ENCODE assay signal across 11 cellular contexts in genomic region chr1:177274687-177275211, GRCh38.
DNase-seq lines count a peak whose midpoint lies in the region; ATAC-seq and TF ChIP-seq lines count a peak whose summit lies in the region.
"Had no signal": no experiment of that assay in that cellular context is flagged by ENCODE, and none has a peak within 500 bp of the region (broad histone marks: within the 10 kb centered on the region; RNA-seq: fewer than 3 reads in every experiment).

No MANE protein-coding gene starts in this region.

- H3K9me3 Mint-ChIP-seq in nephron: no peaks in the 10 kb centered on the region

- H3K4me3 ChIP-seq in right atrium auricular region (no peak overlapping the region), coronary artery (peak overlapping the region; percentile 28), aorta (ENCODE audit: low read length in 2 of 2) (no peak overlapping the region)
- H3K4me3 ChIP-seq: tibial nerve had no signal

- TF ChIP-seq CTCF in right atrium auricular region (IDR thresholded peaks at IDR 0.05) (no peak), coronary artery (IDR thresholded peaks at IDR 0.05) (no peak), nephron (IDR thresholded peaks at IDR 0.05; ENCODE audit: unreplicated experiment in 3 of 3) (no peak)

- H3K4me1 ChIP-seq in right atrium auricular region (peaks cover 0 to 19% of the 10 kb centered on the region in 2 donors), aorta (ENCODE audit: control insufficient read depth in 1 of 2, insufficient read depth in 2 of 2, low read length in 2 of 2) (no peaks in the 10 kb centered on the region)

- H3K9me3 ChIP-seq in right atrium auricular region (no peaks in the 10 kb centered on the region), aorta (ENCODE audit: control insufficient read depth, low read length) (no peaks in the 10 kb centered on the region)
- H3K9me3 ChIP-seq: tibial nerve had no signal

- peak overlapping the region in 1 of 2 donors; percentile 46 for H3K27ac ChIP-seq in right atrium auricular region
- peak overlapping the region in 1 of 2 donors; percentile 66 for H3K27ac ChIP-seq in coronary artery
- peak overlapping the region in 1 of 2 donors; percentile 56 for H3K27ac ChIP-seq in aorta (ENCODE audit: low read depth in 1 of 2, low read length in 2 of 2)
- H3K27ac ChIP-seq: tibial nerve had no signal

- peaks cover 24% of the 10 kb centered on the region for H3K27me3 Mint-ChIP-seq in nephron (ENCODE audit: low read depth)
- H3K27me3 Mint-ChIP-seq: activated naive CD4-positive, alpha-beta T cell treated with anti-CD3 and anti-CD28 coated beads, Interleukin-2, amount 50 U/mL, for 24 hours had no signal

- H3K4me1 Mint-ChIP-seq in nephron: peaks cover 39% of the 10 kb centered on the region
- H3K4me1 Mint-ChIP-seq: activated naive CD4-positive, alpha-beta T cell treated with anti-CD3 and anti-CD28 coated beads, Interleukin-2, amount 50 U/mL, for 24 hours had no signal

- intact Hi-C loops in Right ventricle myocardium superior (cut with DNase I) (no loop called here), aorta (cut with DNase I) (loop anchor here in 1 of 2 donors (5.0 kb wide), 1 partner anchor 617 kb away; no protein-coding TSS in a partner anchor)

- H3K4me3 Mint-ChIP-seq in nephron: peak overlapping the region in 2 of 3 experiments; percentile 16 to 29
- H3K4me3 Mint-ChIP-seq: activated naive CD4-positive, alpha-beta T cell treated with anti-CD3 and anti-CD28 coated beads, Interleukin-2, amount 50 U/mL, for 24 hours had no signal

- H3K27ac Mint-ChIP-seq in nephron: peak overlapping the region; percentile 48 to 81 (median 71)
- H3K27ac Mint-ChIP-seq: activated naive CD4-positive, alpha-beta T cell treated with anti-CD3 and anti-CD28 coated beads, Interleukin-2, amount 50 U/mL, for 24 hours had no signal

- H3K27me3 ChIP-seq in right atrium auricular region (no peaks in the 10 kb centered on the region), aorta (ENCODE audit: control insufficient read depth in 1 of 2, insufficient read depth in 2 of 2, low read length in 1 of 2) (no peaks in the 10 kb centered on the region)
- H3K27me3 ChIP-seq: tibial nerve had no signal

- ATAC-seq in Right ventricle myocardium superior (ENCODE audit: poor library complexity) (peak; percentile 92), aorta (ENCODE audit: low FRiP score) (peak; percentile 64), GM21786 (IDR thresholded peaks at IDR 0.05; ENCODE audit: unreplicated experiment) (no peak)

- H3K36me3 ChIP-seq in right atrium auricular region: no peaks in the 10 kb centered on the region
- no peaks in the 10 kb centered on the region for H3K36me3 ChIP-seq in aorta (ENCODE audit: control insufficient read depth in 1 of 2, insufficient read depth in 2 of 2, low read length in 1 of 2)
- H3K36me3 ChIP-seq: tibial nerve had no signal

- H3K36me3 Mint-ChIP-seq in nephron (ENCODE audit: low read depth): no peaks in the 10 kb centered on the region
- H3K36me3 Mint-ChIP-seq: activated naive CD4-positive, alpha-beta T cell treated with anti-CD3 and anti-CD28 coated beads, Interleukin-2, amount 50 U/mL, for 24 hours had no signal

- DNase-seq in Right ventricle myocardium superior: peak; percentile 54
- DNase-seq in right atrium auricular region (ENCODE audit: low spot score): no peak
- DNase-seq in coronary artery (ENCODE audit: low spot score): no peak
- no peak for DNase-seq in aorta
- DNase-seq in OCI-M1 (lab: John Stamatoyannopoulos, UW): no peak
- no peak for DNase-seq in activated CD4-positive, alpha-beta T cell treated with anti-CD3 and anti-CD28 coated beads for 1 hour
- DNase-seq: mesendoderm had no signal

- WGBS in aorta, 2 donors: 4% methylated on average over 5 of the region's 5 CpGs
